ENCODE assay signal across 8 cellular contexts in the genomic region with DNA sequence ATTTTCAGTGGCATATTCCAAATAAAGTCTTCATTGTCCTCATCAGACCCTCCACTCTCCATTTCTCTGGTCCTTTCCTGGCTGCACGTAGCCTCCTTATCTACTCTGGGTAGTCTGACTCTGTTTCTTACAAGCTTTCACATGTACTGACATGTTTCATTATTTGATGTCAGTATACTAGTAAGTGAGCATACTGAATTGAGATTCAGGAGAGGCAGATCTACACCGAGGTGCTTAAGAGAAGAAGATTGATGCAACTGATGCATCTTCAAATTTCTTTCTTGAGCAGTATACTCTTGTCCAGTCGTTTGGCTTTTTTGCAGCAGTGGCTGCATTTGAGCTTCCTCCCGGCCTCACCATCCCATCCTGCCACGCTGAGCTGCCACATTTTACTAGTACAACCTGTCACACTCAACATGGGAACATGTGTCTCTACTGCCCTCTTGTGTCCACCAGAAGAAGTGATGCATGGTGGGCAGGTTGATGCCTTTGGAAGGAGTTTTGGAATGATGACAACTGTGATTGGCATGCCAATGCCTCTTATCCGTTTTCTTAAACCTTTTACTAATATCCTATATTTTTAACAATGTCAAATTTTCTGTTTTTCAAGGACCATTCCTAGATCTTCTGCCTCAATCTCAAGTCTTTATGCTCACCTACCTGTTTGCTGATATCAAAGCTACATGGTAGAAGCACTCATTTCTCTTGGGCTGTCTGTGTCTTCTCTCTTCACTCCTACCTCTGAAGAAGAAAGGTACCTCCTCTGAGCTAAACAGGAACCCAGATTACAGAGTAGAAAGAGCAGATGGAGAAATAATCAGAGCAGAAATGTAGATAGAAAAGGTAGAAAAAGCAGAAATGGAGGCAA. TPM values are rescaled to one million over a fixed set of nuclear protein-coding genes. Genes with fewer than 3 reads are reported as not detected.
DNase-seq lines count a peak whose midpoint lies in the region; ATAC-seq and TF ChIP-seq lines count a peak whose summit lies in the region.

No MANE protein-coding gene starts in this region.

- H3K4me3 Mint-ChIP-seq in CD4-positive, CD25-positive, alpha-beta regulatory T cell = peak overlapping the region in 2 of 4 donors; percentile 18 to 54
- H3K4me3 Mint-ChIP-seq in activated CD4-positive, alpha-beta T cell treated with anti-CD3 and anti-CD28 coated beads for 36 hours = peak overlapping the region; percentile 13

- H3K4me1 ChIP-seq in CD4-positive, CD25-positive, alpha-beta regulatory T cell (ENCODE audit: control insufficient read depth, insufficient read depth, low read length, poor library complexity, severe bottlenecking) = peaks cover 8% of the 10 kb centered on the region
- no peaks in the 10 kb centered on the region for H3K4me1 ChIP-seq in lower lobe of right lung

- H3K36me3 Mint-ChIP-seq in CD4-positive, CD25-positive, alpha-beta regulatory T cell = no peaks in the 10 kb centered on the region
- H3K36me3 Mint-ChIP-seq in activated CD4-positive, alpha-beta T cell treated with anti-CD3 and anti-CD28 coated beads for 36 hours (ENCODE audit: low read depth) = no peaks in the 10 kb centered on the region

- no peak overlapping the region for H3K27ac ChIP-seq in CD4-positive, CD25-positive, alpha-beta regulatory T cell (ENCODE audit: insufficient read depth, low read length, poor library complexity, severe bottlenecking)
- H3K27ac ChIP-seq in lower lobe of right lung = no peak overlapping the region

- H3K9me3 ChIP-seq in CD4-positive, CD25-positive, alpha-beta regulatory T cell (ENCODE audit: control insufficient read depth in 2 of 2, low read length in 2 of 2) = no peaks in the 10 kb centered on the region
- H3K9me3 ChIP-seq in lower lobe of right lung = no peaks in the 10 kb centered on the region

- no peaks in the 10 kb centered on the region for H3K36me3 ChIP-seq in CD4-positive, CD25-positive, alpha-beta regulatory T cell (ENCODE audit: control insufficient read depth, insufficient read depth, low read length)
- H3K36me3 ChIP-seq in lower lobe of right lung = no peaks in the 10 kb centered on the region

- TF ChIP-seq CTCF in choroid plexus epithelial cell (conservative IDR thresholded peaks at IDR 0.05; ENCODE audit: low read depth, low read length) = peak; percentile 95
- TF ChIP-seq CTCF in lower lobe of right lung (IDR thresholded peaks at IDR 0.05) = peak; percentile 78

- POLR2A ChIA-PET in activated CD4-positive, alpha-beta T cell treated with anti-CD3 and anti-CD28 coated beads for 36 hours (lab: Charles Lee) = no interaction called here

- no peak overlapping the region for H3K4me3 ChIP-seq in CD4-positive, CD25-positive, alpha-beta regulatory T cell (ENCODE audit: low read depth, low read length)
- H3K4me3 ChIP-seq in choroid plexus epithelial cell (ENCODE audit: low read depth, low read length) (no peak overlapping the region), lower lobe of right lung (no peak overlapping the region)

- intact Hi-C loops in activated CD4-positive, alpha-beta T cell treated with anti-CD3 and anti-CD28 coated beads for 36 hours (cut with DNase I, micrococcal nuclease) = loop anchor here (1.0 to 5.0 kb wide), 5 partner anchors 78 to 426 kb away; no protein-coding TSS in a partner anchor
- intact Hi-C loops in lower lobe of right lung (cut with DNase I) = loop anchor here (5.0 kb wide), 1 partner anchor 253 kb away; no protein-coding TSS in a partner anchor

- H3K4me1 Mint-ChIP-seq in CD4-positive, CD25-positive, alpha-beta regulatory T cell = peaks cover 11 to 18% (median 14%) of the 10 kb centered on the region in 4 donors
- peaks cover 14% of the 10 kb centered on the region for H3K4me1 Mint-ChIP-seq in activated CD4-positive, alpha-beta T cell treated with anti-CD3 and anti-CD28 coated beads for 36 hours

- peaks cover 2% of the 10 kb centered on the region for H3K27me3 ChIP-seq in CD4-positive, CD25-positive, alpha-beta regulatory T cell (ENCODE audit: control insufficient read depth, insufficient read depth, low read length)
- H3K27me3 ChIP-seq in lower lobe of right lung (ENCODE audit: low read depth) = no peaks in the 10 kb centered on the region

- CTCF ChIA-PET in activated CD4-positive, alpha-beta T cell treated with anti-CD3 and anti-CD28 coated beads for 36 hours (lab: Charles Lee) = interaction anchor here (0.6 to 4.2 kb wide), 64 partner anchors 9 to 852 kb away, joined by 3 to 69 read pairs (median 4); partner anchors contain the start of genes MYH15 and TRAT1

- H3K27ac Mint-ChIP-seq in CD4-positive, CD25-positive, alpha-beta regulatory T cell = peak overlapping the region in 1 of 3 donors; percentile 26
- peak overlapping the region; percentile 0 for H3K27ac Mint-ChIP-seq in activated CD4-positive, alpha-beta T cell treated with anti-CD3 and anti-CD28 coated beads for 36 hours

- peak; percentile 88 to 90 for ATAC-seq in CD4-positive, CD25-positive, alpha-beta regulatory T cell (ENCODE audit: low read depth in 2 of 2)
- peak; percentile 96 for ATAC-seq in HG03354 (IDR thresholded peaks at IDR 0.05; ENCODE audit: poor library complexity, severe bottlenecking, unreplicated experiment)
- ATAC-seq in activated CD4-positive, alpha-beta T cell treated with anti-CD3 and anti-CD28 coated beads for 36 hours = peak; percentile 97
- ATAC-seq in lower lobe of right lung = peak; percentile 82 to 86

- peaks cover 26% of the 10 kb centered on the region for H3K27me3 Mint-ChIP-seq in CD4-positive, CD25-positive, alpha-beta regulatory T cell
- H3K27me3 Mint-ChIP-seq in activated CD4-positive, alpha-beta T cell treated with anti-CD3 and anti-CD28 coated beads for 36 hours = peaks cover 6% of the 10 kb centered on the region

- DNase-seq in CD4-positive, CD25-positive, alpha-beta regulatory T cell = peak; percentile 46 to 85 (median 77)
- peak; percentile 29 for DNase-seq in GM19240 (ENCODE audit: insufficient read length, low spot score)
- peak; percentile 48 for DNase-seq in NCI-H345 (lab: John Stamatoyannopoulos, UW)
- peak; percentile 75 for DNase-seq in activated CD4-positive, alpha-beta T cell treated with anti-CD3 and anti-CD28 coated beads for 36 hours
- DNase-seq in choroid plexus epithelial cell (ENCODE audit: low read depth) = peak; percentile 83
- no peak for DNase-seq in lower lobe of right lung
- peak; percentile 2 to 27 for DNase-seq in stimulated activated CD8-positive, alpha-beta memory T cell treated with anti-CD3 and anti-CD28 coated beads, Interleukin-15, amount 100 ng/mL, for 4 hours (ENCODE audit: low read depth in 2 of 2)

- no peaks in the 10 kb centered on the region for H3K9me3 Mint-ChIP-seq in CD4-positive, CD25-positive, alpha-beta regulatory T cell
- no peaks in the 10 kb centered on the region for H3K9me3 Mint-ChIP-seq in activated CD4-positive, alpha-beta T cell treated with anti-CD3 and anti-CD28 coated beads for 36 hours (ENCODE audit: low read depth)

RNA-seq across cellular contexts. Expression of gene GUCA1C, which starts 38.7 kb away (rescaled TPM):
- not detected for total RNA-seq in CD4-positive, CD25-positive, alpha-beta regulatory T cell
- not detected for polyA plus RNA-seq in CD4-positive, CD25-positive, alpha-beta regulatory T cell
- total RNA-seq in activated CD4-positive, alpha-beta T cell treated with anti-CD3 and anti-CD28 coated beads for 36 hours = not detected
- not detected for total RNA-seq in lower lobe of right lung
